In the genomic region with DNA sequence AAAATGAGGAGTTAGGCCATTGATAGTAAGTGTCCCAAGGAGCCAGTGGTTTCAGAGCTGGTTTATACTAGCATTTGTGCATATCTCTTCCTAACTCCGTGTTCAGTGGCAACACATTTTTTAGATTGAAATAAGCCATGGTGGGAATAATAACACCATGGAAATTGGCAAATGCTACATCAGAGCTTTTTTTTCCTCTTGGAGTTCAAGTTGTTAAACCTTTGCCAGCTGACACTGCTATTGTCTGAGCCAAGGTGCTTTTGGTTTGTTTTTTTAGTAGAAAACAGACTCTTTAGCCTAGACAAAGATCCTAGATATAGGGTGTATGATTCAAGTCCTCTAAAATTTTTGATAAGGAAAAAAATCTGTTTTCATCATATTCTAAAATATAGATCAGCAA, we compare ENCODE assay signal across 28 cellular contexts.
"Had no signal": no experiment of that assay in that cellular context is flagged by ENCODE, and none has a peak within 500 bp of the region (broad histone marks: within the 10 kb centered on the region; RNA-seq: fewer than 3 reads in every experiment).

No MANE protein-coding gene starts in this region.

- H3K4me3 ChIP-seq: heart right ventricle, left lung, lower lobe of right lung, ovary, prostate gland, stomach, suprapubic skin, tibial nerve had no signal

- H3K9me3 ChIP-seq: heart right ventricle, left lung, lower lobe of right lung, ovary, prostate gland, stomach, suprapubic skin, tibial nerve had no signal

- H3K27me3 ChIP-seq: dorsolateral prefrontal cortex, ovary, stomach, suprapubic skin, tibial nerve had no signal

- H3K4me1 ChIP-seq: prostate gland had no signal

- H3K27ac ChIP-seq: dorsolateral prefrontal cortex, foreskin keratinocyte, heart right ventricle, left lung, lower lobe of right lung, ovary, prostate gland, suprapubic skin, tibial nerve, WERI-Rb-1 had no signal

- DNase-seq: activated CD4-positive, alpha-beta memory T cell treated with anti-CD3 and anti-CD28 coated beads for 36 hours; activated CD4-positive, alpha-beta T cell treated with anti-CD3 and anti-CD28 coated beads, Interleukin-2, amount 10 ng/mL, durations not matched to agents 24 days and 14 days; activated CD4-positive, CD25-positive, alpha-beta regulatory T cell treated with anti-CD3 and anti-CD28 coated beads, Interleukin-2, amount 50 U/mL, for 72 hours; activated CD8-positive, alpha-beta memory T cell treated with anti-CD3 and anti-CD28 coated beads, Interleukin-2, amount 50 U/mL, for 4 hours; activated gamma-delta T cell; activated naive CD4-positive, alpha-beta T cell treated with anti-CD3 and anti-CD28 coated beads, Interleukin-2, amount 50 U/mL, for 16 hours; activated T-cell treated with anti-CD3 and anti-CD28 coated beads, Interleukin-2, amount 50 U/mL, for 1 hour; amygdala; dorsolateral prefrontal cortex; effector memory CD4-positive, alpha-beta T cell; foreskin keratinocyte; heart right ventricle; kidney glomerular epithelial cell; left lung; lower lobe of right lung; nephron progenitor cell; ovary; retina; stimulated activated CD4-positive, alpha-beta T cell treated with anti-CD3 and anti-CD28 coated beads, Interleukin-15, amount 100 ng/mL, for 24 hours; stimulated activated CD4-positive, alpha-beta T cell treated with anti-CD3 and anti-CD28 coated beads, Interleukin-2, amount 100 ng/mL, for 24 hours; stimulated activated naive B cell treated with anti-CD40 and anti-IgM and Interleukin-4, amounts not matched to agents 10 μg/mL and 1 μg/mL and 100 μg/mL, for 72 hours; stomach; T-helper 17 cell; T1000; WERI-Rb-1 had no signal

- ATAC-seq: foreskin keratinocyte; heart right ventricle; left lung; lower lobe of right lung; stimulated activated naive B cell treated with anti-CD40 and anti-IgM and Interleukin-4, amounts not matched to agents 10 μg/mL and 1 μg/mL and 100 μg/mL, for 72 hours; T-helper 17 cell had no signal

- H3K36me3 ChIP-seq: left lung, lower lobe of right lung, ovary, prostate gland, stomach, suprapubic skin, tibial nerve, WERI-Rb-1 had no signal
